ENCODE assay signal across 9 cellular contexts in genomic region chr3:57961828-57962447, GRCh38. TPM values are rescaled to one million over a fixed set of nuclear protein-coding genes. Genes with fewer than 3 reads are reported as not detected.
A peak's percentile ranks its signal among the peaks of the same experiment; 100 is the strongest.
DNase-seq lines count a peak whose midpoint lies in the region; ATAC-seq and TF ChIP-seq lines count a peak whose summit lies in the region.
"Had no signal": no experiment of that assay in that cellular context is flagged by ENCODE, and none has a peak within 500 bp of the region (broad histone marks: within the 10 kb centered on the region; RNA-seq: fewer than 3 reads in every experiment).

No MANE protein-coding gene starts in this region.

- H3K27ac Mint-ChIP-seq in CD4-positive, alpha-beta T cell = no peak overlapping the region
- H3K27ac Mint-ChIP-seq in glutamatergic neuron (ENCODE audit: unreplicated experiment) = no peak overlapping the region
- H3K27ac Mint-ChIP-seq: activated CD4-positive, alpha-beta memory T cell treated with anti-CD3 and anti-CD28 coated beads for 36 hours had no signal

- H3K4me1 ChIP-seq in ovary (ENCODE audit: insufficient read depth) (peaks cover 7% of the 10 kb centered on the region), body of pancreas (no peaks in the 10 kb centered on the region)

- TF ChIP-seq CTCF in CD4-positive, alpha-beta T cell (IDR thresholded peaks at IDR 0.05) = peak; percentile 13
- TF ChIP-seq CTCF in WI38 (IDR thresholded peaks at IDR 0.05; ENCODE audit: low read depth, low read length) (peak; percentile 48; the same call in 1 of the 2 replicates), ovary (IDR thresholded peaks at IDR 0.05) (no peak), body of pancreas (IDR thresholded peaks at IDR 0.05) (peak in 2 of 7 experiments; percentile 7 to 20), glutamatergic neuron (IDR thresholded peaks at IDR 0.05; ENCODE audit: partially characterized antibody, unreplicated experiment) (no peak)

- H3K4me3 ChIP-seq in Jurkat, Clone E6-1 (ENCODE audit: low read length) = no peak overlapping the region
- H3K4me3 ChIP-seq in WI38 (ENCODE audit: low read depth, low read length) (no peak overlapping the region), ovary (no peak overlapping the region), body of pancreas (no peak overlapping the region)

- no peaks in the 10 kb centered on the region for H3K4me1 Mint-ChIP-seq in CD4-positive, alpha-beta T cell (ENCODE audit: low read depth)
- H3K4me1 Mint-ChIP-seq in glutamatergic neuron (ENCODE audit: low read depth, unreplicated experiment) = no peaks in the 10 kb centered on the region

- intact Hi-C loops in CD4-positive, alpha-beta T cell (cut with DNase I, micrococcal nuclease) = no loop called here
- intact Hi-C loops in ovary (cut with DNase I) (no loop called here), body of pancreas (cut with DNase I) (no loop called here)

- TF ChIP-seq POLR2A in ovary (IDR thresholded peaks at IDR 0.05) (no peak), body of pancreas (IDR thresholded peaks at IDR 0.05) (no peak)

- no peaks in the 10 kb centered on the region for H3K27me3 Mint-ChIP-seq in CD4-positive, alpha-beta T cell
- H3K27me3 Mint-ChIP-seq in glutamatergic neuron (ENCODE audit: unreplicated experiment) = peaks cover 2% of the 10 kb centered on the region
- H3K27me3 Mint-ChIP-seq: activated CD4-positive, alpha-beta memory T cell treated with anti-CD3 and anti-CD28 coated beads for 36 hours had no signal

- CTCF ChIA-PET in CD4-positive, alpha-beta T cell (lab: Charles Lee) = no interaction called here

- WGBS in ovary, 3 donors = 77 to 87% (median 85%) methylated on average over 5 of the region's 5 CpGs
- WGBS in body of pancreas, 2 donors = 73 to 77% methylated on average over 5 of the region's 5 CpGs

- no peaks in the 10 kb centered on the region for H3K27me3 ChIP-seq in CD4-positive, alpha-beta T cell (ENCODE audit: control insufficient read depth, insufficient read depth, low read length)
- no peaks in the 10 kb centered on the region for H3K27me3 ChIP-seq in ovary
- H3K27me3 ChIP-seq in body of pancreas = no peaks in the 10 kb centered on the region

- H3K27ac ChIP-seq in CD4-positive, alpha-beta T cell (ENCODE audit: low read depth, low read length) = no peak overlapping the region
- H3K27ac ChIP-seq in ovary (no peak overlapping the region), body of pancreas (no peak overlapping the region)

- no peak overlapping the region for H3K4me3 Mint-ChIP-seq in CD4-positive, alpha-beta T cell
- H3K4me3 Mint-ChIP-seq in glutamatergic neuron (ENCODE audit: unreplicated experiment) = no peak overlapping the region
- H3K4me3 Mint-ChIP-seq: activated CD4-positive, alpha-beta memory T cell treated with anti-CD3 and anti-CD28 coated beads for 36 hours had no signal

- H3K9me3 ChIP-seq in CD4-positive, alpha-beta T cell (ENCODE audit: control insufficient read depth, low read length) = no peaks in the 10 kb centered on the region
- H3K9me3 ChIP-seq in ovary (no peaks in the 10 kb centered on the region), body of pancreas (no peaks in the 10 kb centered on the region)

- H3K9me3 Mint-ChIP-seq in CD4-positive, alpha-beta T cell = no peaks in the 10 kb centered on the region
- no peaks in the 10 kb centered on the region for H3K9me3 Mint-ChIP-seq in glutamatergic neuron (ENCODE audit: unreplicated experiment)

- H3K36me3 Mint-ChIP-seq in CD4-positive, alpha-beta T cell (ENCODE audit: low read depth) = no peaks in the 10 kb centered on the region
- no peaks in the 10 kb centered on the region for H3K36me3 Mint-ChIP-seq in glutamatergic neuron (ENCODE audit: unreplicated experiment)
- H3K36me3 Mint-ChIP-seq: activated CD4-positive, alpha-beta memory T cell treated with anti-CD3 and anti-CD28 coated beads for 36 hours had no signal

- ATAC-seq in CD4-positive, alpha-beta T cell (ENCODE audit: poor library complexity) = no peak
- ATAC-seq in left lobe of liver (peak; percentile 24), body of pancreas (no peak), HG02981 (IDR thresholded peaks at IDR 0.05; ENCODE audit: unreplicated experiment) (no peak)

- H3K36me3 ChIP-seq in ovary (no peaks in the 10 kb centered on the region), body of pancreas (replicated peaks in 1 of 2; ENCODE audit: insufficient read depth in 1 of 2, low read depth in 2 of 2) (no peaks in the 10 kb centered on the region)

- POLR2A ChIA-PET in CD4-positive, alpha-beta T cell (lab: Charles Lee) = no interaction called here

- no peak for DNase-seq in CD4-positive, alpha-beta T cell
- peak; percentile 58 for DNase-seq in Jurkat, Clone E6-1 (ENCODE audit: low read depth, low spot score)
- no peak for DNase-seq in left lobe of liver (ENCODE audit: low spot score)
- DNase-seq in ovary = no peak
- DNase-seq in body of pancreas = no peak
- DNase-seq in glutamatergic neuron = no peak
- DNase-seq: activated CD4-positive, alpha-beta memory T cell treated with anti-CD3 and anti-CD28 coated beads for 36 hours had no signal

- no peak for TF ChIP-seq EP300 in ovary (IDR thresholded peaks at IDR 0.05)

RNA-seq across cellular contexts. Expression of gene FLNB, which starts 46.3 kb away (rescaled TPM):
- 10 to 100 TPM; 39.7 to 42.1 TPM for total RNA-seq in CD4-positive, alpha-beta T cell
- 56.0 TPM for polyA plus RNA-seq in Jurkat, Clone E6-1 (2012; ENCODE audit: insufficient read depth, insufficient read length)
- total RNA-seq in left lobe of liver = 52.8 TPM
- total RNA-seq in ovary = 100 to 1,000 TPM in 5 of 7 donors, 10 to 100 TPM in 2; 51.9 to 141 (median 126) TPM
- polyA plus RNA-seq in ovary = 100 to 1,000 TPM in 1 of 2 donors, 10 to 100 TPM in 1; 78.6 to 190 TPM
- 100 to 1,000 TPM; 104 to 121 TPM for total RNA-seq in body of pancreas
- 75.4 TPM for total RNA-seq in glutamatergic neuron (ENCODE audit: unreplicated experiment)

Comparison
In these comparisons a context has a peak if more than half of its experiments do, and no peak if none do; other contexts are left out.
1. CTCF ChIP-seq: peak in CD4-positive, alpha-beta T cell (single experiment) and WI38 (single experiment); none in ovary (0 of 3) and glutamatergic neuron (single experiment).